ENCODE assay signal across 13 cellular contexts in the genomic region with DNA sequence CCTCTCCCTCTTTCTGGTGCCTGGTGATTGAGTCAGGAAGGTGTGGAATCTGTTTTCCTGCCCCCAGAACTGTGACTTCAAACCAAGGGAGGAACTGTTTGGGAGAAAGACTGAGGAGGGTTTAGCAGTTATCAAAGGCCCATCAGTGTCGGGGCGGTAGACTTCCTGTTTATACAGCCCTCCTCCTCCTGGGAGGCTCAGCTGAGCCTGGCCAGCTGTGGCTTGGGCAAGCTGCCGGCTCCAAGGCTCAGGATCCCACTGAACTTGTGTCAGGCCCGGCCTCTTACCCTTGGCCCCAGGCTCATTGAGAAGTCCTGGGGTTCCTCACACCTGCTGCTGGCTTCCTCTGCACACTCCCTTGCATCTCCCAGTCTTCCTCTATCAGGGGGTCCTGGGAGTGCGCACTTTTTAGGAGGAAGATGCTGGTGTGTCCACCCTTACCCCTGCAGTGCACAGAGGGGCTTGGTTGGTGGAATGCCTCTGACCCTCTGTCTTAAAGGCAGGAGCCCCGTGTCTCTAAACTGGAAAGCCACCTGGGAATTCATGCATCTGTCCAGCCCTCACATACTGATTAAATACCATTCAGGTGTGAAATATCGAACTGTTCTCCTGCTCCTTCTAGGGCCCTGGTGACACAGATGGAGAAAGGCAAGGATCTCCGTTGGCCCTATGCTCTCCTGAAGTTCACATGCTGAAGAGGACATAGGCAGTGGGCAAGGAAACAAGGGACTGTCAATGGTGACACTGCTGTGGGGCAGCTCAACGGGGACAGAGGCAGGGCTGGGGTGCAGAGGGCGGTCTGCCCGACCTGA.
DNase-seq lines count a peak whose midpoint lies in the region; ATAC-seq and TF ChIP-seq lines count a peak whose summit lies in the region.
"Had no signal": no experiment of that assay in that cellular context is flagged by ENCODE, and none has a peak within 500 bp of the region (broad histone marks: within the 10 kb centered on the region; RNA-seq: fewer than 3 reads in every experiment).

No MANE protein-coding gene starts in this region.

- in situ Hi-C loops in astrocyte of the spinal cord (cut with HindIII; ENCODE audit: low sequenced_read_pairs) = no loop called here

- no peak for TF ChIP-seq CTCF in astrocyte of the spinal cord (IDR thresholded peaks at IDR 0.05; ENCODE audit: low read depth, low read length)

- H3K4me3 ChIP-seq in astrocyte of the spinal cord (ENCODE audit: low read depth, low read length) = no peak overlapping the region
- H3K4me3 ChIP-seq: SK-N-MC had no signal

- ATAC-seq in HG02623 (IDR thresholded peaks at IDR 0.05; ENCODE audit: unreplicated experiment) = no peak
- no peak for ATAC-seq in HG02763 (IDR thresholded peaks at IDR 0.05; ENCODE audit: unreplicated experiment)

- DNase-seq in EH (ENCODE audit: low read depth) = peak; percentile 78
- peak; percentile 3 for DNase-seq in astrocyte of the spinal cord (ENCODE audit: low read depth, low spot score)
- DNase-seq in iris pigment epithelial cell (ENCODE audit: low read depth) = peak; percentile 45
- DNase-seq in putamen (ENCODE audit: low spot score) = peak; percentile 8
- DNase-seq in NCI-H1417 treated with DMSO at 0.1 percent for 48 hours (lab: John Stamatoyannopoulos, UW) = no peak
- DNase-seq in activated T-cell treated with anti-CD3 and anti-CD28 coated beads, Interleukin-2, amount 50 U/mL, for 48 hours = no peak
- DNase-seq: activated CD4-positive, alpha-beta T cell treated with anti-CD3 and anti-CD28 coated beads, Interleukin-2, amount 50 U/mL, for 1 hour; CD4-positive, alpha-beta T cell; NCI-H1092; stimulated activated CD4-positive, alpha-beta T cell treated with anti-CD3 and anti-CD28 coated beads, Interleukin-4, amount 100 ng/mL, for 4 hours had no signal

Comparison
In these comparisons a context has a peak if more than half of its experiments do, and no peak if none do; other contexts are left out.
1. DNase-seq: peak in EH (single experiment), astrocyte of the spinal cord (single experiment), iris pigment epithelial cell (single experiment) and putamen (single experiment); none in NCI-H1417 treated with DMSO at 0.1 percent for 48 hours (single experiment) and activated T-cell treated with anti-CD3 and anti-CD28 coated beads, Interleukin-2, amount 50 U/mL, for 48 hours (0 of 2).